Comparison of ENCODE assay signal across 1 cellular context in genomic region chr7:102912742-102913141, GRCh38.
TF ChIP-seq lines count a peak whose summit lies in the region.

TSS of gene LRRC17 (plus strand) at chr7:102913000. CDS start at chr7:102933914, 20,914 bp downstream.

TF ChIP-seq in GM23338, 12 proteins besides CTCF, POLR2A, EP300 and RAD21 (continued from another document):
- TF ChIP-seq REST (IDR thresholded peaks at IDR 0.05; ENCODE audit: unreplicated experiment) (no peak), ZNF114 (CRISPR knock-in tag; IDR thresholded peaks at IDR 0.05) (no peak), ETS1 (IDR thresholded peaks at IDR 0.05) (no peak), EZH2 (IDR thresholded peaks at IDR 0.05; ENCODE audit: low read depth, unreplicated experiment) (no peak)
